In genomic region chr6:85135376-85136094, GRCh38 we compare ENCODE assay signal across 24 cellular contexts.
DNase-seq lines count a peak whose midpoint lies in the region; ATAC-seq and TF ChIP-seq lines count a peak whose summit lies in the region.
"Had no signal": no experiment of that assay in that cellular context is flagged by ENCODE, and none has a peak within 500 bp of the region (broad histone marks: within the 10 kb centered on the region; RNA-seq: fewer than 3 reads in every experiment).

No MANE protein-coding gene starts in this region.

- DNase-seq in GM03348 (ENCODE audit: low spot score) (peak; percentile 64), PC-3 (peak; percentile 23), fibroblast of peridontal ligament (ENCODE audit: extremely low read depth) (peak; percentile 83), stromal cell of bone marrow (ENCODE audit: low read depth) (peak; percentile 74), COR-L47 (lab: John Stamatoyannopoulos, UW) (no peak)
- DNase-seq in stimulated activated CD4-positive, alpha-beta T cell treated with anti-CD3 and anti-CD28 coated beads, Interleukin-2, amount 100 ng/mL, for 48 hours, result no peak
- DNase-seq: activated CD4-positive, alpha-beta T cell treated with anti-CD3 and anti-CD28 coated beads for 36 hours; activated CD8-positive, alpha-beta T cell treated with anti-CD3 and anti-CD28 coated beads, Interleukin-2, amount 10 ng/mL, durations not matched to agents 7 days and 5 days; AML-193; CD4-positive, alpha-beta memory T cell; DMS 273 treated with DMSO at 0.1 percent for 48 hours; foreskin keratinocyte; heart right ventricle; IMR-90; NCI-H1105 treated with DMSO at 0.1 percent for 48 hours; NCI-H1930; NCI-H69; stimulated activated CD4-positive, alpha-beta T cell treated with anti-CD3 and anti-CD28 coated beads, Interleukin-4, amount 100 ng/mL, for 24 hours had no signal

- H3K4me1 ChIP-seq in PC-3 (ENCODE audit: insufficient read depth, low read length), result no peaks in the 10 kb centered on the region
- H3K4me1 ChIP-seq: foreskin keratinocyte, heart right ventricle, parathyroid adenoma had no signal

- intact Hi-C loops in PC-3 (cut with micrococcal nuclease), result no loop called here

- POLR2A ChIA-PET in PC-3 (lab: Charles Lee; ENCODE audit: unreplicated experiment), result no interaction called here

- no peaks in the 10 kb centered on the region for H3K9me2 ChIP-seq in PC-3 (replicated peaks; ENCODE audit: low read length)

- no peak for ATAC-seq in PC-3
- ATAC-seq in GM19452 (IDR thresholded peaks at IDR 0.05; ENCODE audit: unreplicated experiment), result no peak
- ATAC-seq: activated CD4-positive, alpha-beta T cell treated with anti-CD3 and anti-CD28 coated beads for 36 hours; activated CD8-positive, alpha-beta T cell treated with anti-CD3 and anti-CD28 coated beads, Interleukin-2, amount 10 ng/mL, durations not matched to agents 7 days and 5 days; activated naive CD4-positive, alpha-beta T cell treated with anti-CD3 and anti-CD28 coated beads, Interleukin-2, amount 50 U/mL, for 72 hours; foreskin keratinocyte; heart right ventricle; stimulated activated memory B cell treated with anti-CD40 and anti-IgM and Interleukin-4, amounts not matched to agents 10 μg/mL and 1 μg/mL and 100 μg/mL, for 72 hours had no signal

- no peaks in the 10 kb centered on the region for H3K79me2 ChIP-seq in PC-3 (ENCODE audit: low read length)
- H3K79me2 ChIP-seq: parathyroid adenoma had no signal

- no peak overlapping the region for H3K27ac ChIP-seq in PC-3 (ENCODE audit: low read length)
- H3K27ac ChIP-seq: foreskin keratinocyte, heart right ventricle, parathyroid adenoma, RWPE1, SK-N-MC had no signal

- no peak overlapping the region for H2AFZ ChIP-seq in PC-3 (ENCODE audit: low read length)
- H2AFZ ChIP-seq: parathyroid adenoma had no signal

- CTCF ChIA-PET in PC-3 (lab: Charles Lee), result no interaction called here

- H3K36me3 ChIP-seq in PC-3 (ENCODE audit: low read depth, low read length), result no peaks in the 10 kb centered on the region
- H3K36me3 ChIP-seq: heart right ventricle had no signal

- H3K4me2 ChIP-seq in PC-3 (ENCODE audit: low read length), result no peak overlapping the region

- TF ChIP-seq CTCF in PC-3 (conservative IDR thresholded peaks at IDR 0.05; ENCODE audit: low read depth, low read length), result no peak

- H4K20me1 ChIP-seq in PC-3 (ENCODE audit: low read length), result no peaks in the 10 kb centered on the region

- peaks cover 48% of the 10 kb centered on the region for H3K27me3 ChIP-seq in PC-3 (ENCODE audit: low read length)
- H3K27me3 ChIP-seq: foreskin keratinocyte, heart right ventricle had no signal

- no peak overlapping the region for H3K9ac ChIP-seq in PC-3 (ENCODE audit: low read length)
- H3K9ac ChIP-seq: parathyroid adenoma had no signal

- H3K4me3 ChIP-seq in PC-3 (ENCODE audit: low read length), result no peak overlapping the region
- H3K4me3 ChIP-seq: heart right ventricle, SK-N-MC had no signal

- no peaks in the 10 kb centered on the region for H3F3A ChIP-seq in PC-3 (ENCODE audit: low read length, unreplicated experiment)

- no peaks in the 10 kb centered on the region for H3K9me3 ChIP-seq in PC-3 (ENCODE audit: low read length)
- H3K9me3 ChIP-seq: heart right ventricle had no signal

- no TSS peak for BruUV-seq in PC-3 (replicated peaks; lab: Mats Ljungman, UMichigan)

Comparison
In these comparisons a context has a peak if more than half of its experiments do, and no peak if none do; other contexts are left out.
1. DNase-seq: peak in GM03348 (single experiment), PC-3 (single experiment), fibroblast of peridontal ligament (single experiment) and stromal cell of bone marrow (single experiment); none in COR-L47 (single experiment) and stimulated activated CD4-positive, alpha-beta T cell treated with anti-CD3 and anti-CD28 coated beads, Interleukin-2, amount 100 ng/mL, for 48 hours (0 of 2).